13 cellular contexts compared by ENCODE assay signal in the genomic region with DNA sequence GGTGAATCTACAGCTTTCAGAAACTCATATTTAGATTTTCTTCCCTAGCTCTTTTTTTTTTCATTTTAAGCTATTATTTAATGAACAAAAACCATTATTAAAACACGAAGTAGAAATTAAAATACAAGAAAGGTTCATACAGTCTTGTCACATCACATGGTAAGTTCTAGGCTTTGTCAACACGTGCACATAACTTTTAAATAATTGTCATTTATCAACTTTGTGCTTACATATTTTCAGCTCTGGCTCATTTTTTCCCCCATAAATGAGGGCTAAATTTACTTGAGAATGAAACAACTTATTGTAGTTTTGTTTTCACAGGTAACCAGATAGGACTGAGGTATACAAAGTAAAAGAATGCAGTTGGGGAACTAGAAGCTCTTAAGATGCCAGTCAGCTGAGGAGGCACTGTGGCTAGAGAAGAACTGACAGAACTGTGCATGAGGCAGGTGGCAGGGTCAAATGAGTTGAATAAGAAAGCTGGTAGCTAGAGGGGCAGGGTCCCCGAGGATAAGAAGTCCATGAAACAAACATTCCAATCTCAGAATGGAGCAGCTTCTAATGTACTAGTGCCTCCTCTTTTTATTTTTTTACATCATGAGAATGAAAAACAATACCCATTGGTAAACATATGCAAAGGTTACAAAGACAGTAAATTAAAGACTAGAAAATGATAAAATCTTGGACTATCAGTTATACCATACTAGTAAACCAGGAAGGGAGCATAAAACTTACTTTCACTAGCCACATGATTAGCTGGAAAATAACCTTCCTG.
DNase-seq lines count a peak whose midpoint lies in the region; ATAC-seq and TF ChIP-seq lines count a peak whose summit lies in the region.
"Had no signal": no experiment of that assay in that cellular context is flagged by ENCODE, and none has a peak within 500 bp of the region (broad histone marks: within the 10 kb centered on the region; RNA-seq: fewer than 3 reads in every experiment).

No MANE protein-coding gene starts in this region.

- no peaks in the 10 kb centered on the region for H3K36me3 ChIP-seq in uterus
- no peaks in the 10 kb centered on the region for H3K36me3 ChIP-seq in adrenal gland (replicated peaks in 1 of 2)

- peak; percentile 74 for ATAC-seq in HG02588 (IDR thresholded peaks at IDR 0.05; ENCODE audit: unreplicated experiment)
- no peak for ATAC-seq in natural killer cell treated with Interleukin-12 subunit alpha and Interleukin-12 subunit beta and Interleukin-15 and Interleukin-18, amount 100 ng/mL, for 72 hours
- ATAC-seq: body of pancreas had no signal

- H3K4me3 Mint-ChIP-seq in natural killer cell treated with Interleukin-12 subunit alpha and Interleukin-12 subunit beta and Interleukin-15 and Interleukin-18, amount 100 ng/mL, for 72 hours = peak overlapping the region; percentile 59
- H3K4me3 Mint-ChIP-seq: stimulated activated memory B cell treated with anti-CD40 and anti-IgM and Interleukin-4, amounts not matched to agents 10 μg/mL and 1 μg/mL and 100 μg/mL, for 72 hours had no signal

- intact Hi-C loops in uterus (cut with DNase I; ENCODE audit: low total_unique reads) = no loop called here
- intact Hi-C loops in adrenal gland (cut with DNase I) = no loop called here

- H3K4me1 Mint-ChIP-seq in natural killer cell treated with Interleukin-12 subunit alpha and Interleukin-12 subunit beta and Interleukin-15 and Interleukin-18, amount 100 ng/mL, for 72 hours (ENCODE audit: low read depth in 2 of 2) = peaks cover 9 to 18% of the 10 kb centered on the region in 2 donors

- no peaks in the 10 kb centered on the region for H3K4me1 ChIP-seq in uterus
- peaks cover 15 to 32% of the 10 kb centered on the region in 2 donors for H3K4me1 ChIP-seq in adrenal gland (replicated peaks in 1 of 2)
- H3K4me1 ChIP-seq: body of pancreas had no signal

- H3K27ac ChIP-seq in uterus (no peak overlapping the region), adrenal gland (peak overlapping the region in 1 of 5 donors; percentile 34)
- H3K27ac ChIP-seq: 22Rv1, body of pancreas had no signal

- no peak overlapping the region for H3K4me3 ChIP-seq in Jurkat, Clone E6-1 (ENCODE audit: low read length)
- H3K4me3 ChIP-seq in uterus = no peak overlapping the region
- H3K4me3 ChIP-seq in adrenal gland = no peak overlapping the region
- H3K4me3 ChIP-seq: body of pancreas had no signal

- DNase-seq in DMS53 (lab: John Stamatoyannopoulos, UW) (peak; percentile 1), DMS53 treated with DMSO at 0.1 percent for 48 hours (lab: John Stamatoyannopoulos, UW; ENCODE audit: unreplicated experiment) (no peak), uterus (no peak), adrenal gland (no peak), NCI-H2029 treated with DMSO at 0.1 percent for 48 hours (lab: John Stamatoyannopoulos, UW) (no peak)
- peak; percentile 96 for DNase-seq in Jurkat, Clone E6-1 (ENCODE audit: low read depth, low spot score)
- DNase-seq in natural killer cell treated with Interleukin-12 subunit alpha and Interleukin-12 subunit beta and Interleukin-15 and Interleukin-18, amount 100 ng/mL, for 72 hours (ENCODE audit: low spot score) = no peak
- DNase-seq: body of pancreas, head of caudate nucleus, NCI-H1092 treated with DMSO at 0.1 percent for 48 hours had no signal

- TF ChIP-seq POLR2A in uterus (IDR thresholded peaks at IDR 0.05) = no peak
- TF ChIP-seq POLR2A in adrenal gland (IDR thresholded peaks at IDR 0.05) = no peak

- H3K27me3 ChIP-seq in uterus = no peaks in the 10 kb centered on the region
- H3K27me3 ChIP-seq in adrenal gland = no peaks in the 10 kb centered on the region
- H3K27me3 ChIP-seq: body of pancreas had no signal

- H3K9me3 ChIP-seq in uterus (no peaks in the 10 kb centered on the region), adrenal gland (replicated peaks in 1 of 3) (no peaks in the 10 kb centered on the region)
- H3K9me3 ChIP-seq: body of pancreas had no signal

- H3K27ac Mint-ChIP-seq in natural killer cell treated with Interleukin-12 subunit alpha and Interleukin-12 subunit beta and Interleukin-15 and Interleukin-18, amount 100 ng/mL, for 72 hours = peak overlapping the region in 1 of 2 donors; percentile 12
- H3K27ac Mint-ChIP-seq: stimulated activated memory B cell treated with anti-CD40 and anti-IgM and Interleukin-4, amounts not matched to agents 10 μg/mL and 1 μg/mL and 100 μg/mL, for 72 hours had no signal

- H3K36me3 Mint-ChIP-seq in natural killer cell treated with Interleukin-12 subunit alpha and Interleukin-12 subunit beta and Interleukin-15 and Interleukin-18, amount 100 ng/mL, for 72 hours = no peaks in the 10 kb centered on the region

- no peak for TF ChIP-seq CTCF in uterus (IDR thresholded peaks at IDR 0.05)
- TF ChIP-seq CTCF in adrenal gland (IDR thresholded peaks at IDR 0.05) = no peak

- WGBS in adrenal gland, 4 donors = 80 to 85% (median 83%) methylated on average over 3 of the region's 3 CpGs

- H3K9me3 Mint-ChIP-seq in natural killer cell treated with Interleukin-12 subunit alpha and Interleukin-12 subunit beta and Interleukin-15 and Interleukin-18, amount 100 ng/mL, for 72 hours = no peaks in the 10 kb centered on the region
- H3K9me3 Mint-ChIP-seq: stimulated activated memory B cell treated with anti-CD40 and anti-IgM and Interleukin-4, amounts not matched to agents 10 μg/mL and 1 μg/mL and 100 μg/mL, for 72 hours had no signal

- H3K27me3 Mint-ChIP-seq in natural killer cell treated with Interleukin-12 subunit alpha and Interleukin-12 subunit beta and Interleukin-15 and Interleukin-18, amount 100 ng/mL, for 72 hours = no peaks in the 10 kb centered on the region
- H3K27me3 Mint-ChIP-seq: stimulated activated memory B cell treated with anti-CD40 and anti-IgM and Interleukin-4, amounts not matched to agents 10 μg/mL and 1 μg/mL and 100 μg/mL, for 72 hours had no signal

Comparison
In these comparisons a context has a peak if more than half of its experiments do, and no peak if none do; other contexts are left out.
1. DNase-seq: peak in DMS53 (single experiment) and Jurkat, Clone E6-1 (single experiment); none in DMS53 treated with DMSO at 0.1 percent for 48 hours (single experiment), natural killer cell treated with Interleukin-12 subunit alpha and Interleukin-12 subunit beta and Interleukin-15 and Interleukin-18, amount 100 ng/mL, for 72 hours (single experiment), uterus (0 of 2), adrenal gland (0 of 7) and NCI-H2029 treated with DMSO at 0.1 percent for 48 hours (single experiment).